29 cellular contexts compared by ENCODE assay signal in the genomic region with DNA sequence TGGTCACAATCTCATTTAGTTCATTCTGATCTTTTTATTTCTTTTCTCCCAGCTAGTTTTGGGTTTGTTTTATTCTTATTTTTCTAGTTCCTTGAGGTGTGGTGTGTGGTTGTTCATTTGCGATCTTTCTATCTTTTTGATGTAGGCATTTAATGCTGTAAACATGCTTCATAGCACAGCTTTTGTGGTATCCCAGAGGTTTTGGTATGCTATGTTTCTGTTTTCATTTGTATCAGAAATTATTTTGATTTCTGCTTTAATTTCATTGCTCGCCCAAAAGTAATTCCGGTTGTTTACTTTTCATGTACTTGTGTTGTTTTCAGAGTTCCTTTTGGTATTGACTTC. TPM values are rescaled to one million over a fixed set of nuclear protein-coding genes. Genes with fewer than 3 reads are reported as not detected.
A peak's percentile ranks its signal among the peaks of the same experiment; 100 is the strongest.
DNase-seq lines count a peak whose midpoint lies in the region; ATAC-seq and TF ChIP-seq lines count a peak whose summit lies in the region.
"Had no signal": no experiment of that assay in that cellular context is flagged by ENCODE, and none has a peak within 500 bp of the region (broad histone marks: within the 10 kb centered on the region; RNA-seq: fewer than 3 reads in every experiment).

No MANE protein-coding gene starts in this region.

- no peak for ATAC-seq in naive thymus-derived CD4-positive, alpha-beta T cell
- ATAC-seq in GM19023 (IDR thresholded peaks at IDR 0.05; ENCODE audit: unreplicated experiment), result no peak

- H3K4me3 Mint-ChIP-seq in T-helper 2 cell treated with Interferon-gamma antibody and Interleukin-4, amounts not matched to agents 5 μg/mL and 100 μg/mL, for 36 hours, result peak overlapping the region; percentile 2
- peak overlapping the region in 4 of 7 donors; percentile 18 to 53 (median 40) for H3K4me3 Mint-ChIP-seq in CD8-positive, alpha-beta memory T cell
- no peak overlapping the region for H3K4me3 Mint-ChIP-seq in activated naive CD8-positive, alpha-beta T cell treated with anti-CD3 and anti-CD28 coated beads for 36 hours
- peak overlapping the region in 6 of 10 donors; percentile 1 to 37 (median 19) for H3K4me3 Mint-ChIP-seq in naive thymus-derived CD4-positive, alpha-beta T cell
- H3K4me3 Mint-ChIP-seq: endodermal cell, mesothelial cell of epicardium, nephron had no signal

- H3K27ac Mint-ChIP-seq in T-helper 2 cell treated with Interferon-gamma antibody and Interleukin-4, amounts not matched to agents 5 μg/mL and 100 μg/mL, for 36 hours, result no peak overlapping the region
- peak overlapping the region in 4 of 8 donors; percentile 39 to 86 (median 64) for H3K27ac Mint-ChIP-seq in CD8-positive, alpha-beta memory T cell
- H3K27ac Mint-ChIP-seq in activated naive CD8-positive, alpha-beta T cell treated with anti-CD3 and anti-CD28 coated beads for 36 hours, result peak overlapping the region; percentile 17
- peak overlapping the region in 4 of 9 donors; percentile 6 to 52 (median 22) for H3K27ac Mint-ChIP-seq in naive thymus-derived CD4-positive, alpha-beta T cell
- H3K27ac Mint-ChIP-seq: endodermal cell, mesothelial cell of epicardium, nephron had no signal

- no peaks in the 10 kb centered on the region for H3K27me3 Mint-ChIP-seq in T-helper 2 cell treated with Interferon-gamma antibody and Interleukin-4, amounts not matched to agents 5 μg/mL and 100 μg/mL, for 36 hours (ENCODE audit: low read depth)
- H3K27me3 Mint-ChIP-seq in CD8-positive, alpha-beta memory T cell, result no peaks in the 10 kb centered on the region
- no peaks in the 10 kb centered on the region for H3K27me3 Mint-ChIP-seq in activated naive CD8-positive, alpha-beta T cell treated with anti-CD3 and anti-CD28 coated beads for 36 hours
- no peaks in the 10 kb centered on the region for H3K27me3 Mint-ChIP-seq in naive thymus-derived CD4-positive, alpha-beta T cell

- intact Hi-C loops in naive thymus-derived CD4-positive, alpha-beta T cell (cut with micrococcal nuclease), result loop anchor here in 1 of 2 donors (1.0 kb wide), 1 partner anchor 28 kb away; no protein-coding TSS in a partner anchor

- peaks cover 37% of the 10 kb centered on the region for H3K9me3 Mint-ChIP-seq in T-helper 2 cell treated with Interferon-gamma antibody and Interleukin-4, amounts not matched to agents 5 μg/mL and 100 μg/mL, for 36 hours
- H3K9me3 Mint-ChIP-seq in CD8-positive, alpha-beta memory T cell, result peaks cover 0 to 12% (median 4%) of the 10 kb centered on the region in 5 donors
- peaks cover 44% of the 10 kb centered on the region for H3K9me3 Mint-ChIP-seq in activated naive CD8-positive, alpha-beta T cell treated with anti-CD3 and anti-CD28 coated beads for 36 hours
- H3K9me3 Mint-ChIP-seq in naive thymus-derived CD4-positive, alpha-beta T cell, result peaks cover 2 to 51% (median 24%) of the 10 kb centered on the region in 11 donors

- H3K4me1 ChIP-seq in CD8-positive, alpha-beta memory T cell (ENCODE audit: insufficient read depth, low read length), result no peaks in the 10 kb centered on the region
- peaks cover 4 to 11% of the 10 kb centered on the region in 2 donors for H3K4me1 ChIP-seq in naive thymus-derived CD4-positive, alpha-beta T cell (ENCODE audit: control insufficient read depth in 2 of 2, insufficient read depth in 2 of 2, low read length in 2 of 2)
- H3K4me1 ChIP-seq: breast epithelium had no signal

- peaks cover 24% of the 10 kb centered on the region for H3K36me3 Mint-ChIP-seq in T-helper 2 cell treated with Interferon-gamma antibody and Interleukin-4, amounts not matched to agents 5 μg/mL and 100 μg/mL, for 36 hours (ENCODE audit: low read depth)
- peaks cover 1 to 34% (median 12%) of the 10 kb centered on the region in 3 donors for H3K36me3 Mint-ChIP-seq in CD8-positive, alpha-beta memory T cell
- H3K36me3 Mint-ChIP-seq in activated naive CD8-positive, alpha-beta T cell treated with anti-CD3 and anti-CD28 coated beads for 36 hours, result peaks cover 49% of the 10 kb centered on the region
- H3K36me3 Mint-ChIP-seq in naive thymus-derived CD4-positive, alpha-beta T cell, result peaks cover 5 to 46% (median 41%) of the 10 kb centered on the region in 5 donors

- TF ChIP-seq CTCF in RWPE1 (conservative IDR thresholded peaks at IDR 0.05; ENCODE audit: low read depth), result no peak

- H3K9me3 ChIP-seq in CD8-positive, alpha-beta memory T cell (ENCODE audit: low read length), result no peaks in the 10 kb centered on the region
- H3K9me3 ChIP-seq in naive thymus-derived CD4-positive, alpha-beta T cell (ENCODE audit: control insufficient read depth in 2 of 3, low read length in 3 of 3), result peaks cover 0 to 13% (median 0%) of the 10 kb centered on the region in 3 experiments
- H3K9me3 ChIP-seq: adrenal gland, breast epithelium, ovary, right atrium auricular region, SK-N-SH, thyroid gland had no signal

- POLR2A ChIA-PET in CD8-positive, alpha-beta memory T cell (lab: Charles Lee), result no interaction called here
- POLR2A ChIA-PET in naive thymus-derived CD4-positive, alpha-beta T cell (lab: Charles Lee), result interaction anchor here (0.7 kb wide), 1 partner anchor 19 kb away, joined by 3 read pairs; no protein-coding TSS in a partner anchor
- POLR2A ChIA-PET in RWPE1 (lab: Yijun Ruan, JAX; ENCODE audit: low non-redundant PET), result no interaction called here

- no peak for DNase-seq in T-helper 2 cell treated with Interferon-gamma antibody and Interleukin-4, amounts not matched to agents 5 μg/mL and 100 μg/mL, for 36 hours (ENCODE audit: low spot score)
- no peak for DNase-seq in T-helper 2 cell
- no peak for DNase-seq in CD8-positive, alpha-beta memory T cell
- DNase-seq in activated naive CD8-positive, alpha-beta T cell treated with anti-CD3 and anti-CD28 coated beads for 36 hours, result no peak
- no peak for DNase-seq in naive thymus-derived CD4-positive, alpha-beta T cell
- no peak for DNase-seq in NCI-H345 treated with DMSO at 0.1 percent for 48 hours (lab: John Stamatoyannopoulos, UW; ENCODE audit: unreplicated experiment)
- DNase-seq in RWPE1 (ENCODE audit: low spot score), result no peak
- DNase-seq: activated CD4-positive, alpha-beta T cell treated with anti-CD3 and anti-CD28 coated beads, Interleukin-2, amount 50 U/mL, for 1 hour; adrenal gland; endodermal cell; GDM1; Karpas-422; NCI-H1436 treated with DMSO at 0.1 percent for 48 hours; NCI-H2107; NCI-H446 treated with DMSO at 0.1 percent for 48 hours; ovary; SK-N-SH; stimulated activated CD4-positive, alpha-beta T cell treated with anti-CD3 and anti-CD28 coated beads, Interleukin-2, amount 100 ng/mL, for 48 hours; stimulated activated naive CD4-positive, alpha-beta T cell treated with Interleukin-2 at 50 U/mL for 16 hours; thyroid gland had no signal

- no peak overlapping the region for H3K27ac ChIP-seq in CD8-positive, alpha-beta memory T cell (ENCODE audit: low read depth, low read length)
- no peak overlapping the region for H3K27ac ChIP-seq in naive thymus-derived CD4-positive, alpha-beta T cell (ENCODE audit: low read depth, low read length)
- H3K27ac ChIP-seq in RWPE1, result no peak overlapping the region
- H3K27ac ChIP-seq: 22Rv1, adrenal gland, breast epithelium, coronary artery, ovary, right atrium auricular region, thyroid gland, VCaP had no signal

- H3K36me3 ChIP-seq in CD8-positive, alpha-beta memory T cell (ENCODE audit: insufficient read depth, low read length), result no peaks in the 10 kb centered on the region
- no peaks in the 10 kb centered on the region for H3K36me3 ChIP-seq in naive thymus-derived CD4-positive, alpha-beta T cell (ENCODE audit: control insufficient read depth in 2 of 3, insufficient read depth in 3 of 3, low read length in 3 of 3)
- H3K36me3 ChIP-seq: adrenal gland, breast epithelium, HAP-1, ovary, right atrium auricular region, thyroid gland had no signal

- peaks cover 20% of the 10 kb centered on the region for H3K4me1 Mint-ChIP-seq in T-helper 2 cell treated with Interferon-gamma antibody and Interleukin-4, amounts not matched to agents 5 μg/mL and 100 μg/mL, for 36 hours (ENCODE audit: low read depth)
- peaks cover 47 to 50% (median 48%) of the 10 kb centered on the region in 3 donors for H3K4me1 Mint-ChIP-seq in CD8-positive, alpha-beta memory T cell
- peaks cover 35% of the 10 kb centered on the region for H3K4me1 Mint-ChIP-seq in activated naive CD8-positive, alpha-beta T cell treated with anti-CD3 and anti-CD28 coated beads for 36 hours
- H3K4me1 Mint-ChIP-seq in naive thymus-derived CD4-positive, alpha-beta T cell, result peaks cover 27 to 52% (median 45%) of the 10 kb centered on the region in 7 donors
- H3K4me1 Mint-ChIP-seq: mesothelial cell of epicardium, nephron had no signal

- no peaks in the 10 kb centered on the region for H3K27me3 ChIP-seq in CD8-positive, alpha-beta memory T cell (ENCODE audit: insufficient read depth, low read length, poor library complexity, severe bottlenecking)
- H3K27me3 ChIP-seq in naive thymus-derived CD4-positive, alpha-beta T cell (ENCODE audit: control insufficient read depth in 2 of 2, insufficient read depth in 2 of 2, low read length in 2 of 2), result no peaks in the 10 kb centered on the region
- H3K27me3 ChIP-seq: adrenal gland, breast epithelium, ovary, right atrium auricular region, thyroid gland had no signal

- no peak overlapping the region for H3K4me3 ChIP-seq in CD8-positive, alpha-beta memory T cell (ENCODE audit: low read length)
- no peak overlapping the region for H3K4me3 ChIP-seq in naive thymus-derived CD4-positive, alpha-beta T cell (ENCODE audit: low read length)
- H3K4me3 ChIP-seq: adrenal gland, breast epithelium, coronary artery, HAP-1, ovary, right atrium auricular region, thyroid gland had no signal

- CTCF ChIA-PET in CD8-positive, alpha-beta memory T cell (lab: Charles Lee), result no interaction called here
- CTCF ChIA-PET in naive thymus-derived CD4-positive, alpha-beta T cell (lab: Charles Lee), result no interaction called here
- CTCF ChIA-PET in RWPE1 (lab: Yijun Ruan, JAX), result no interaction called here

RNA-seq across cellular contexts. Expression of a gene that starts 12.6 kb away (rescaled TPM):
- 10 to 100 TPM; 26.1 to 26.4 TPM for total RNA-seq in CD8-positive, alpha-beta memory T cell
- polyA plus RNA-seq in CD8-positive, alpha-beta memory T cell, result 19.4 TPM
- total RNA-seq in activated naive CD8-positive, alpha-beta T cell treated with anti-CD3 and anti-CD28 coated beads for 36 hours, result 10 to 100 TPM; 19.1 to 19.6 TPM
- total RNA-seq in naive thymus-derived CD4-positive, alpha-beta T cell, result 10 to 100 TPM; 13.9 to 33.0 (median 22.7) TPM
- 10 to 100 TPM; 11.3 to 14.8 TPM for polyA plus RNA-seq in naive thymus-derived CD4-positive, alpha-beta T cell

RNA-seq across cellular contexts. Expression of a gene that starts 45.0 kb away (rescaled TPM):
- under 1 TPM in 1 of 2 experiments, not detected in 1; 0.13 TPM for total RNA-seq in CD8-positive, alpha-beta memory T cell
- polyA plus RNA-seq in CD8-positive, alpha-beta memory T cell, result not detected
- total RNA-seq in activated naive CD8-positive, alpha-beta T cell treated with anti-CD3 and anti-CD28 coated beads for 36 hours, result 1 to 10 TPM in 1 of 2 experiments, under 1 TPM in 1; 0.36 to 1.1 TPM
- not detected for total RNA-seq in naive thymus-derived CD4-positive, alpha-beta T cell
- polyA plus RNA-seq in naive thymus-derived CD4-positive, alpha-beta T cell, result not detected
